1 cellular context compared by ENCODE assay signal in genomic region chr9:136838314-136839228, GRCh38.
TF ChIP-seq lines count a peak whose summit lies in the region.

No MANE protein-coding gene starts in this region.

TF ChIP-seq in K562, 482 proteins besides CTCF, POLR2A, EP300 and RAD21:
- TF ChIP-seq CBX1 (IDR thresholded peaks at IDR 0.05; ENCODE audit: low read depth) (peak; percentile 24; the same call in 1 of the 2 replicates), SMARCB1 (IDR thresholded peaks at IDR 0.05; ENCODE audit: insufficient read length, low read depth) (no peak), ZNF583 (CRISPR knock-in tag; IDR thresholded peaks at IDR 0.05) (no peak), KDM1A (IDR thresholded peaks at IDR 0.05) (no peak), RBFOX2 (IDR thresholded peaks at IDR 0.05; ENCODE audit: low read depth, low read length) (peak; percentile 39), FIP1L1 (IDR thresholded peaks at IDR 0.05; ENCODE audit: low read depth, low read length, poor library complexity, severe bottlenecking) (peak; percentile 10), POLR2G (IDR thresholded peaks at IDR 0.05; ENCODE audit: low read depth, low read length) (peak; percentile 74)
